ENCODE assay signal across 1 cellular context in genomic region chr18:24051256-24051947, GRCh38.
TF ChIP-seq lines count a peak whose summit lies in the region.

No MANE protein-coding gene starts in this region.

TF ChIP-seq in HepG2, 621 proteins besides CTCF, POLR2A, EP300 and RAD21 (continued from another document and continues in another):
- TF ChIP-seq BCLAF1 (IDR thresholded peaks at IDR 0.05), result no peak
- 0 out of 2 replicates have a peak, but pooled peaks have one; percentile 27 for TF ChIP-seq MIER2 (CRISPR knock-in tag; IDR thresholded peaks at IDR 0.05)
- no peak for TF ChIP-seq ZIK1 (CRISPR knock-in tag; IDR thresholded peaks at IDR 0.05; ENCODE audit: borderline replicate concordance, low read depth)
- TF ChIP-seq ATAD3A (CRISPR knock-in tag; IDR thresholded peaks at IDR 0.05), result no peak
- no peak for TF ChIP-seq SAFB2 (CRISPR knock-in tag; IDR thresholded peaks at IDR 0.05; ENCODE audit: borderline replicate concordance, low read depth)
- 0 out of 2 replicates have a peak, but pooled peaks have one; percentile 28 for TF ChIP-seq KLF11 (CRISPR knock-in tag; IDR thresholded peaks at IDR 0.05)
- no peak for TF ChIP-seq RBFOX2 (IDR thresholded peaks at IDR 0.05; ENCODE audit: low read depth, low read length)
- TF ChIP-seq ERF (CRISPR knock-in tag; IDR thresholded peaks at IDR 0.05), result no peak
- no peak for TF ChIP-seq KMT2A (CRISPR knock-in tag; IDR thresholded peaks at IDR 0.05)
- peak; percentile 72 for TF ChIP-seq CREM (IDR thresholded peaks at IDR 0.05)
- TF ChIP-seq CREM (CRISPR knock-in tag; IDR thresholded peaks at IDR 0.05), result no peak
- TF ChIP-seq RNF219 (CRISPR knock-in tag; IDR thresholded peaks at IDR 0.05), result no peak
- TF ChIP-seq ZNF138 (CRISPR knock-in tag; IDR thresholded peaks at IDR 0.05; ENCODE audit: low read depth), result no peak
- TF ChIP-seq ZFAT (CRISPR knock-in tag; conservative IDR thresholded peaks at IDR 0.05), result no peak
- no peak for TF ChIP-seq NFRKB (IDR thresholded peaks at IDR 0.05)
- TF ChIP-seq MTA3 (CRISPR knock-in tag; IDR thresholded peaks at IDR 0.05), result no peak
- TF ChIP-seq SIN3A (IDR thresholded peaks at IDR 0.05; ENCODE audit: borderline replicate concordance, low read depth, low read length), result no peak
- TF ChIP-seq MXD1 (CRISPR knock-in tag; IDR thresholded peaks at IDR 0.05), result no peak
- 0 out of 2 replicates have a peak, but pooled peaks have one; percentile 18 for TF ChIP-seq ZNF878 (CRISPR knock-in tag; IDR thresholded peaks at IDR 0.05)
- TF ChIP-seq POLR2AphosphoS2 (IDR thresholded peaks at IDR 0.05; ENCODE audit: low read depth, low read length), result no peak
- no peak for TF ChIP-seq FOXK2 (IDR thresholded peaks at IDR 0.05)
- TF ChIP-seq CENPX (CRISPR knock-in tag; IDR thresholded peaks at IDR 0.05), result no peak
- no peak for TF ChIP-seq ZNF550 (CRISPR knock-in tag; IDR thresholded peaks at IDR 0.05; ENCODE audit: borderline replicate concordance)
- peak; percentile 76; the same call in 1 of the 2 replicates for TF ChIP-seq ARNTL (CRISPR knock-in tag; IDR thresholded peaks at IDR 0.05)
- 0 out of 2 replicates have a peak, but pooled peaks have one; percentile 34 for TF ChIP-seq ZNF124 (CRISPR knock-in tag; IDR thresholded peaks at IDR 0.05)
- 0 out of 2 replicates have a peak, but pooled peaks have one; percentile 60 for TF ChIP-seq ZNF558 (CRISPR knock-in tag; IDR thresholded peaks at IDR 0.05; ENCODE audit: borderline replicate concordance)
- no peak for TF ChIP-seq CHD4 (IDR thresholded peaks at IDR 0.05; ENCODE audit: borderline replicate concordance, low read length)
- no peak for TF ChIP-seq ZNF33B (CRISPR knock-in tag; IDR thresholded peaks at IDR 0.05)
- TF ChIP-seq ZNF407 (CRISPR knock-in tag; IDR thresholded peaks at IDR 0.05; ENCODE audit: not compliant biosample characterization), result no peak
- TF ChIP-seq MAFG (CRISPR knock-in tag; IDR thresholded peaks at IDR 0.05), result no peak
- TF ChIP-seq PRDM10 (CRISPR knock-in tag; IDR thresholded peaks at IDR 0.05; ENCODE audit: low read depth), result peak; percentile 36; the same call in 1 of the 2 replicates
- TF ChIP-seq ZNF737 (CRISPR knock-in tag; IDR thresholded peaks at IDR 0.05; ENCODE audit: borderline replicate concordance), result no peak
- TF ChIP-seq PRMT3 (CRISPR knock-in tag; IDR thresholded peaks at IDR 0.05; ENCODE audit: borderline replicate concordance, low read depth), result no peak
- 0 out of 2 replicates have a peak, but pooled peaks have one; percentile 29 for TF ChIP-seq ZNF143 (CRISPR knock-in tag; IDR thresholded peaks at IDR 0.05)
- peak; percentile 61 for TF ChIP-seq THAP11 (CRISPR knock-in tag; IDR thresholded peaks at IDR 0.05)
- no peak for TF ChIP-seq PTBP1 (IDR thresholded peaks at IDR 0.05; ENCODE audit: low read depth, low read length, poor library complexity, severe bottlenecking)
- peak; percentile 73 for TF ChIP-seq NR2C2 (CRISPR knock-in tag; IDR thresholded peaks at IDR 0.05; ENCODE audit: borderline replicate concordance)
- 0 out of 2 replicates have a peak, but pooled peaks have one; percentile 32 for TF ChIP-seq DMTF1 (CRISPR knock-in tag; IDR thresholded peaks at IDR 0.05)
- no peak for TF ChIP-seq ZNF740 (CRISPR knock-in tag; IDR thresholded peaks at IDR 0.05)
- TF ChIP-seq STAT5B (CRISPR knock-in tag; IDR thresholded peaks at IDR 0.05), result no peak
- peak; percentile 76 for TF ChIP-seq FOSL1 (CRISPR knock-in tag; IDR thresholded peaks at IDR 0.05; ENCODE audit: borderline replicate concordance)
- peak; percentile 42; the same call in 1 of the 2 replicates for TF ChIP-seq ZNF792 (CRISPR knock-in tag; IDR thresholded peaks at IDR 0.05)
- no peak for TF ChIP-seq MXD3 (CRISPR knock-in tag; IDR thresholded peaks at IDR 0.05)
